Comparison of ENCODE assay signal across 16 cellular contexts in the genomic region with DNA sequence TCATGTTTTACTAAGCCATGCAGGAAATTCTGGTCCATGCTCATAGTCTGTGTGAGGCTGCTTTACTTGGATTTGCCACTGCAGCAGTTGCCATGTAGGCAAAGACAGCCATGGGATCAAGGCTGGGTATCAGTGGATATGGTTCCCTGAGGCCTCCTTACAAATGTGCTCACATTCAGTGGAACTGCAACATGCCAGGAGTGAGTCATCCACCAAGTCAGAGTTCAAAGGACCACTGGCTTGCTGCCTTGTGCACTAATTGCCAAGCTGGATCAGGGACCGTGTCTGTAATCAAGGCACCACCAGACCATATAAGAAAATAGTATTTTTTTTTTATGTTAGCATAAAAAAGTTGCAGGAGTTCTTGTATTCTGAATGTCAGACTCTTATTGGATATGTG.
"Had no signal": no experiment of that assay in that cellular context is flagged by ENCODE, and none has a peak within 500 bp of the region (broad histone marks: within the 10 kb centered on the region; RNA-seq: fewer than 3 reads in every experiment).

No MANE protein-coding gene starts in this region.

- H3K4me1 ChIP-seq: esophagus squamous epithelium, heart right ventricle, right atrium auricular region, tibial artery had no signal

- H3K36me3 ChIP-seq: esophagus squamous epithelium, heart right ventricle, neutrophil, right atrium auricular region, tibial artery had no signal

- H3K9me3 Mint-ChIP-seq: activated T-cell treated with anti-CD3 and anti-CD28 coated beads, Interleukin-2, amount 50 U/mL, for 4 hours had no signal

- H3K4me3 ChIP-seq: esophagus squamous epithelium, heart right ventricle, lung, right atrium auricular region, skin epidermis, tibial artery had no signal

- ATAC-seq: heart right ventricle; naive thymus-derived CD8-positive, alpha-beta T cell had no signal

- DNase-seq: activated CD4-positive, alpha-beta T cell treated with anti-CD3 and anti-CD28 coated beads for 1 hour; activated CD4-positive, alpha-beta T cell treated with anti-CD3 and anti-CD28 coated beads, Interleukin-2, amount 50 U/mL, for 48 hours; activated gamma-delta T cell; activated naive CD8-positive, alpha-beta T cell treated with anti-CD3 and anti-CD28 coated beads, Interleukin-2, amount 10 ng/mL, durations not matched to agents 7 days and 5 days; activated T-cell treated with anti-CD3 and anti-CD28 coated beads, Interleukin-2, amount 50 U/mL, for 4 hours; aorta; esophagus squamous epithelium; heart right ventricle; naive thymus-derived CD8-positive, alpha-beta T cell; T-helper 9 cell; tibial artery had no signal

- H3K4me1 Mint-ChIP-seq: activated naive CD8-positive, alpha-beta T cell treated with anti-CD3 and anti-CD28 coated beads, Interleukin-2, amount 10 ng/mL, durations not matched to agents 7 days and 5 days had no signal

- H3K27ac Mint-ChIP-seq: activated naive CD8-positive, alpha-beta T cell treated with anti-CD3 and anti-CD28 coated beads, Interleukin-2, amount 10 ng/mL, durations not matched to agents 7 days and 5 days had no signal

- H3K9me3 ChIP-seq: esophagus squamous epithelium, heart right ventricle, neutrophil, right atrium auricular region, tibial artery had no signal

- H3K27ac ChIP-seq: esophagus squamous epithelium, heart right ventricle, neutrophil, right atrium auricular region, skin epidermis, tibial artery had no signal

- H3K36me3 Mint-ChIP-seq: activated naive CD8-positive, alpha-beta T cell treated with anti-CD3 and anti-CD28 coated beads, Interleukin-2, amount 10 ng/mL, durations not matched to agents 7 days and 5 days; naive thymus-derived CD8-positive, alpha-beta T cell had no signal

- FAIRE-seq: frontal cortex had no signal

- H3K27me3 Mint-ChIP-seq: naive thymus-derived CD8-positive, alpha-beta T cell had no signal

- H3K27me3 ChIP-seq: esophagus squamous epithelium, heart right ventricle, neutrophil, right atrium auricular region, tibial artery had no signal

- H3K4me3 Mint-ChIP-seq: activated naive CD8-positive, alpha-beta T cell treated with anti-CD3 and anti-CD28 coated beads, Interleukin-2, amount 10 ng/mL, durations not matched to agents 7 days and 5 days; activated T-cell treated with anti-CD3 and anti-CD28 coated beads, Interleukin-2, amount 50 U/mL, for 4 hours; naive thymus-derived CD8-positive, alpha-beta T cell had no signal
